Comparison of ENCODE assay signal across 1 cellular context in genomic region chr17:48671697-48672171, GRCh38.
TF ChIP-seq lines count a peak whose summit lies in the region.

No MANE protein-coding gene starts in this region.

TF ChIP-seq in K562, 482 proteins besides CTCF, POLR2A, EP300 and RAD21 (continues in another document):
- TF ChIP-seq UBTF (IDR thresholded peaks at IDR 0.05; ENCODE audit: borderline replicate concordance in 1 of 2, low read depth in 2 of 2, low read length in 2 of 2) (0 out of 4 replicates have a peak, but pooled peaks of 1 of the 2 experiments have one; percentile 21), ZNF507 (tag; conservative IDR thresholded peaks at IDR 0.05) (no peak), CEBPZ (IDR thresholded peaks at IDR 0.05; ENCODE audit: borderline replicate concordance, low read depth, low read length) (no peak), SMAD4 (CRISPR knock-in tag; conservative IDR thresholded peaks at IDR 0.05) (0 out of 2 replicates have a peak, but pooled peaks have one; percentile 33), L3MBTL2 (IDR thresholded peaks at IDR 0.05) (peak; percentile 39; the same call in 1 of the 2 replicates), CBFA2T2 (conservative IDR thresholded peaks at IDR 0.05) (no peak), PRDM10 (IDR thresholded peaks at IDR 0.05; ENCODE audit: partially characterized antibody) (peak; percentile 37), TAF15 (IDR thresholded peaks at IDR 0.05; ENCODE audit: low read depth, low read length) (no peak), RBM15 (IDR thresholded peaks at IDR 0.05; ENCODE audit: insufficient read depth, low read length) (no peak), CXXC5 (CRISPR knock-in tag; IDR thresholded peaks at IDR 0.05) (no peak), ZNF232 (CRISPR knock-in tag; IDR thresholded peaks at IDR 0.05) (no peak), FUS (optimal IDR thresholded peaks at IDR 0.05; ENCODE audit: low read depth, low read length) (no peak), MYNN (IDR thresholded peaks at IDR 0.05) (no peak), MYNN (CRISPR knock-in tag; IDR thresholded peaks at IDR 0.05) (no peak), MEF2A (IDR thresholded peaks at IDR 0.05; ENCODE audit: control insufficient read depth, low read depth, low read length) (no peak), STAG1 (CRISPR knock-in tag; IDR thresholded peaks at IDR 0.05; ENCODE audit: borderline replicate concordance) (peak; percentile 45; the same call in 1 of the 2 replicates), FOXP4 (CRISPR knock-in tag; IDR thresholded peaks at IDR 0.05; ENCODE audit: borderline replicate concordance) (no peak), DEAF1 (CRISPR knock-in tag; IDR thresholded peaks at IDR 0.05) (peak; percentile 45; the same call in 1 of the 2 replicates), KLF13 (tag; IDR thresholded peaks at IDR 0.05; ENCODE audit: borderline replicate concordance, low read depth) (no peak), CREM (IDR thresholded peaks at IDR 0.05; ENCODE audit: low read depth) (0 out of 2 replicates have a peak, but pooled peaks have one; percentile 40), RCOR1 (IDR thresholded peaks at IDR 0.05; ENCODE audit: borderline replicate concordance in 1 of 2, low read depth in 2 of 2, low read length in 2 of 2) (0 out of 4 replicates have a peak, but pooled peaks of 1 of the 2 experiments have one; percentile 16), NFIC (IDR thresholded peaks at IDR 0.05) (peak; percentile 87), KLF16 (IDR thresholded peaks at IDR 0.05) (0 out of 2 replicates have a peak, but pooled peaks have one; percentile 28), SMC3 (conservative IDR thresholded peaks at IDR 0.05; ENCODE audit: insufficient read depth, low read depth, low read length) (peak; percentile 66), ARID2 (IDR thresholded peaks at IDR 0.05) (0 out of 2 replicates have a peak, but pooled peaks have one; percentile 20), E2F1 (CRISPR knock-in tag; IDR thresholded peaks at IDR 0.05) (no peak), ATF2 (CRISPR knock-in tag; IDR thresholded peaks at IDR 0.05) (no peak), USF1 (CRISPR knock-in tag; IDR thresholded peaks at IDR 0.05) (no peak), ZNF707 (CRISPR knock-in tag; conservative IDR thresholded peaks at IDR 0.05) (no peak), USF2 (CRISPR knock-in tag; IDR thresholded peaks at IDR 0.05) (no peak), ZNF280B (CRISPR knock-in tag; IDR thresholded peaks at IDR 0.05) (no peak), BCOR (IDR thresholded peaks at IDR 0.05) (0 out of 2 replicates have a peak, but pooled peaks have one; percentile 1), MECOM (CRISPR knock-in tag; IDR thresholded peaks at IDR 0.05) (no peak), MBD1 (CRISPR knock-in tag; IDR thresholded peaks at IDR 0.05) (0 out of 2 replicates have a peak, but pooled peaks have one; percentile 79), TEAD4 (IDR thresholded peaks at IDR 0.05; ENCODE audit: low read length) (no peak), TEAD4 (CRISPR knock-in tag; IDR thresholded peaks at IDR 0.05; ENCODE audit: borderline replicate concordance) (no peak), RB1 (IDR thresholded peaks at IDR 0.05; ENCODE audit: low read depth) (peak; percentile 20; the same call in 1 of the 2 replicates), LEF1 (IDR thresholded peaks at IDR 0.05) (no peak)
